Comparison of ENCODE assay signal across 15 cellular contexts in the genomic region with DNA sequence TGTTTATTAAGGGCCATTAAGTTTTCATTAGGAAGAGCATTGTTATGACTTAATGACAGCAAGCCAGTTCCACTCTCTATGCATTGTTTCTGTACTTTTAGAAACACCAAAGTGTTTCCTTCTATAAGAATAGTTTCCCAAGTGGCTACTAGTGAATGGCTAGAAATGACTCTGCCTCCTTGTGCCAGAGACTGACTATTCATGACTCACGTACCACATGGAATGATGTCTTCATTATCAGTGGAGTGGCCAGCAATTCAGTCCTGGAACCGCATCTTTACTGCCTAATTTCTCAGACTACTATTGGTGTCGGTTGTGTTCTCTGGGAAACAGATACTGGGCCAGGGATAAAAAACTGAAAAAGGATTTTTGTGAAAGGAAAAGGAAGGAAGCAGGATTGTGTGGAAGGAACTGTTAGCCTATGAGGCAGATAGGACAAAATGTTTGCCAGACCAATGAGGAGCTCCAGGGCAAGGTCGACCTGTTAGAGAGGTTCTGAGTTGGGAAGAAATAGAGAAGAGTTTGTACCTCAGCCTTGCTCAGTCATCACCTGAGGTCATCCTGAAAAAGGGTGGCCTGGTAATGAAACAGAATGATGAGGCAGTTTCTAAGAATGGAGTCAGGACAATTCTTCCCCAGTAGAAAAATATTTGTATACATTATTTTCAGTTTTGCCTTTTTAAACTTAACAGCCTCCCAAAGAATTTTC.
DNase-seq lines count a peak whose midpoint lies in the region; ATAC-seq, FAIRE-seq and TF ChIP-seq lines count a peak whose summit lies in the region.
"Had no signal": no experiment of that assay in that cellular context is flagged by ENCODE, and none has a peak within 500 bp of the region (broad histone marks: within the 10 kb centered on the region; RNA-seq: fewer than 3 reads in every experiment).

No MANE protein-coding gene starts in this region.

- WGBS in heart left ventricle, 4 donors: 64 to 69% (median 67%) methylated on average over 4 of the region's 4 CpGs

- H3K36me3 ChIP-seq in heart left ventricle: no peaks in the 10 kb centered on the region
- H3K36me3 ChIP-seq: cardiac muscle cell, stomach had no signal

- no peak overlapping the region for H3K4me3 ChIP-seq in heart left ventricle
- H3K4me3 ChIP-seq: cardiac muscle cell, K562, stomach had no signal

- peak overlapping the region in 9 of 12 donors; percentile 40 to 79 (median 62) for H3K27ac ChIP-seq in heart left ventricle
- H3K27ac ChIP-seq: cardiac muscle cell, stomach had no signal

- DNase-seq in heart left ventricle (peak in 1 of 5 donors; percentile 17), Right ventricle myocardium superior (no peak), fibroblast of the conjunctiva (ENCODE audit: low read depth) (peak; percentile 28), urothelium cell line (ENCODE audit: low spot score) (peak; percentile 43), OCI-M2 (lab: John Stamatoyannopoulos, UW; ENCODE audit: unreplicated experiment) (no peak), Ammon's horn (ENCODE audit: low spot score) (no peak)
- DNase-seq: NCI-H2081 treated with DMSO at 0.1 percent for 48 hours; stimulated activated CD4-positive, alpha-beta T cell treated with anti-CD3 and anti-CD28 coated beads, Interleukin-2, amount 100 ng/mL, for 24 hours; stomach had no signal

- FAIRE-seq in urothelium cell line (lab: Jason Lieb, UNC): no peak
- FAIRE-seq: G401.6, K562 had no signal

- no peak for TF ChIP-seq POLR2A in heart left ventricle (IDR thresholded peaks at IDR 0.05)

- no peaks in the 10 kb centered on the region for H3K27me3 ChIP-seq in heart left ventricle
- H3K27me3 ChIP-seq: cardiac muscle cell, stomach had no signal

- TF ChIP-seq CTCF in heart left ventricle (IDR thresholded peaks at IDR 0.05): no peak

- intact Hi-C loops in heart left ventricle (cut with DNase I) (loop anchor here in 3 of 10 donors (2.0 to 10.0 kb wide), 2 partner anchors 154 to 156 kb away; no protein-coding TSS in a partner anchor), Right ventricle myocardium superior (cut with DNase I) (no loop called here)

- H3K9me3 ChIP-seq in heart left ventricle: no peaks in the 10 kb centered on the region
- H3K9me3 ChIP-seq: stomach had no signal

- ATAC-seq in heart left ventricle (peak; percentile 15 to 74 (median 48)), Right ventricle myocardium superior (ENCODE audit: poor library complexity) (no peak), SK-N-SH treated with all-trans-retinoic acid at 6 μM for 48 hours (peak; percentile 77), GM18867 (IDR thresholded peaks at IDR 0.05; ENCODE audit: unreplicated experiment) (no peak)
- ATAC-seq: K562, Panc1 had no signal

- peaks cover 0 to 13% (median 0%) of the 10 kb centered on the region in 12 donors for H3K4me1 ChIP-seq in heart left ventricle
- H3K4me1 ChIP-seq: stomach had no signal

TF ChIP-seq in SK-N-SH treated with all-trans-retinoic acid at 6 μM for 48 hours, 23 proteins besides CTCF, POLR2A, EP300 and RAD21:
- TF ChIP-seq, protein P1, sequence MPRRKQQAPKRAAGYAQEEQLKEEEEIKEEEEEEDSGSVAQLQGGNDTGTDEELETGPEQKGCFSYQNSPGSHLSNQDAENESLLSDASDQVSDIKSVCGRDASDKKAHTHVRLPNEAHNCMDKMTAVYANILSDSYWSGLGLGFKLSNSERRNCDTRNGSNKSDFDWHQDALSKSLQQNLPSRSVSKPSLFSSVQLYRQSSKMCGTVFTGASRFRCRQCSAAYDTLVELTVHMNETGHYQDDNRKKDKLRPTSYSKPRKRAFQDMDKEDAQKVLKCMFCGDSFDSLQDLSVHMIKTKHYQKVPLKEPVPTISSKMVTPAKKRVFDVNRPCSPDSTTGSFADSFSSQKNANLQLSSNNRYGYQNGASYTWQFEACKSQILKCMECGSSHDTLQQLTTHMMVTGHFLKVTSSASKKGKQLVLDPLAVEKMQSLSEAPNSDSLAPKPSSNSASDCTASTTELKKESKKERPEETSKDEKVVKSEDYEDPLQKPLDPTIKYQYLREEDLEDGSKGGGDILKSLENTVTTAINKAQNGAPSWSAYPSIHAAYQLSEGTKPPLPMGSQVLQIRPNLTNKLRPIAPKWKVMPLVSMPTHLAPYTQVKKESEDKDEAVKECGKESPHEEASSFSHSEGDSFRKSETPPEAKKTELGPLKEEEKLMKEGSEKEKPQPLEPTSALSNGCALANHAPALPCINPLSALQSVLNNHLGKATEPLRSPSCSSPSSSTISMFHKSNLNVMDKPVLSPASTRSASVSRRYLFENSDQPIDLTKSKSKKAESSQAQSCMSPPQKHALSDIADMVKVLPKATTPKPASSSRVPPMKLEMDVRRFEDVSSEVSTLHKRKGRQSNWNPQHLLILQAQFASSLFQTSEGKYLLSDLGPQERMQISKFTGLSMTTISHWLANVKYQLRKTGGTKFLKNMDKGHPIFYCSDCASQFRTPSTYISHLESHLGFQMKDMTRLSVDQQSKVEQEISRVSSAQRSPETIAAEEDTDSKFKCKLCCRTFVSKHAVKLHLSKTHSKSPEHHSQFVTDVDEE (CRISPR knock-in tag; IDR thresholded peaks at IDR 0.05): no peak
- no peak for TF ChIP-seq GLIS3 (CRISPR knock-in tag; IDR thresholded peaks at IDR 0.05)
- no peak for TF ChIP-seq PPARA (CRISPR knock-in tag; IDR thresholded peaks at IDR 0.05; ENCODE audit: borderline replicate concordance)
- TF ChIP-seq ESRRG (CRISPR knock-in tag; IDR thresholded peaks at IDR 0.05): no peak
- TF ChIP-seq, protein P2, sequence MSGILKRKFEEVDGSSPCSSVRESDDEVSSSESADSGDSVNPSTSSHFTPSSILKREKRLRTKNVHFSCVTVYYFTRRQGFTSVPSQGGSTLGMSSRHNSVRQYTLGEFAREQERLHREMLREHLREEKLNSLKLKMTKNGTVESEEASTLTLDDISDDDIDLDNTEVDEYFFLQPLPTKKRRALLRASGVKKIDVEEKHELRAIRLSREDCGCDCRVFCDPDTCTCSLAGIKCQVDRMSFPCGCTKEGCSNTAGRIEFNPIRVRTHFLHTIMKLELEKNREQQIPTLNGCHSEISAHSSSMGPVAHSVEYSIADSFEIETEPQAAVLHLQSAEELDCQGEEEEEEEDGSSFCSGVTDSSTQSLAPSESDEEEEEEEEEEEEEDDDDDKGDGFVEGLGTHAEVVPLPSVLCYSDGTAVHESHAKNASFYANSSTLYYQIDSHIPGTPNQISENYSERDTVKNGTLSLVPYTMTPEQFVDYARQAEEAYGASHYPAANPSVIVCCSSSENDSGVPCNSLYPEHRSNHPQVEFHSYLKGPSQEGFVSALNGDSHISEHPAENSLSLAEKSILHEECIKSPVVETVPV (CRISPR knock-in tag; IDR thresholded peaks at IDR 0.05): no peak

Comparison
In these comparisons a context has a peak if more than half of its experiments do, and no peak if none do; other contexts are left out.
1. ATAC-seq: peak in heart left ventricle (4 of 4) and SK-N-SH treated with all-trans-retinoic acid at 6 μM for 48 hours (single experiment); none in Right ventricle myocardium superior (single experiment) and GM18867 (single experiment).
2. DNase-seq: peak in fibroblast of the conjunctiva (single experiment) and urothelium cell line (single experiment); none in Right ventricle myocardium superior (single experiment), OCI-M2 (single experiment) and Ammon's horn (single experiment).